ENCODE assay signal across 13 cellular contexts in the genomic region with DNA sequence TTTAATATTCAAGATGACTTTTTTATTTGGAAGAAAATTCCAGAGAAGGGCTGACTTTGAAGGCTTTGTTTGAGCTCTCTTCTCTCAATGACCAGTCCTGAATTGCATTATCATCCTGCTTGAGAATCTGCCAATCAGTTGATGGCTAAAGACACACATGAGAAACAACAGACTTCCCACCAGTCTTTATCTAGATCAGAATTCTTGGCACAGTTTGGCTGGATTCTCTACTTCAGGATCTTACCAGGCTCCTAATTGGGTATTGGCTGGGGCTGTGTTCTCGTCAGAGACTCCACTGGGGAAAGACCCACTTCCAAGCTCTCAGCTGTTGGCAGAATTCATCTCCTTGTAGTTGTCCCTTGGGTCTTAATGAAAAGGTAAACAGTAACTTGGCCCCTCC.
A peak's percentile ranks its signal among the peaks of the same experiment; 100 is the strongest.
DNase-seq lines count a peak whose midpoint lies in the region; ATAC-seq, FAIRE-seq and TF ChIP-seq lines count a peak whose summit lies in the region.
"Had no signal": no experiment of that assay in that cellular context is flagged by ENCODE, and none has a peak within 500 bp of the region (broad histone marks: within the 10 kb centered on the region; RNA-seq: fewer than 3 reads in every experiment).

No MANE protein-coding gene starts in this region.

- TF ChIP-seq CTCF in Calu3 (IDR thresholded peaks at IDR 0.05; ENCODE audit: unreplicated experiment) = no peak

- peak; percentile 20 for FAIRE-seq in GM12891 (lab: Jason Lieb, UNC)
- FAIRE-seq: HTR-8/SVneo had no signal

- H3K36me3 Mint-ChIP-seq in Calu3 (ENCODE audit: insufficient read depth, unreplicated experiment) = no peaks in the 10 kb centered on the region

- no peak overlapping the region for H3K27ac Mint-ChIP-seq in Calu3 (ENCODE audit: unreplicated experiment)
- H3K27ac Mint-ChIP-seq: activated CD8-positive, alpha-beta T cell treated with anti-CD3 and anti-CD28 coated beads, Interleukin-2, amount 10 ng/mL, durations not matched to agents 7 days and 5 days had no signal

- intact Hi-C loops in Calu3 (cut with micrococcal nuclease; ENCODE audit: unreplicated experiment) = no loop called here

- peak; percentile 46 for ATAC-seq in SK-N-SH treated with all-trans-retinoic acid at 6 μM for 48 hours

- no TSS peak for BruUV-seq in Calu3 (replicated peaks; lab: Mats Ljungman, UMichigan)

- no peak for DNase-seq in GM12891 (ENCODE audit: insufficient read length, low spot score)
- peak; percentile 72 for DNase-seq in fibroblast of peridontal ligament (ENCODE audit: extremely low read depth)
- peak; percentile 19 for DNase-seq in pons (ENCODE audit: low spot score)
- DNase-seq in NCI-H1105 (lab: John Stamatoyannopoulos, UW) = no peak
- DNase-seq in dermis blood vessel endothelial cell = no peak
- DNase-seq in activated CD8-positive, alpha-beta memory T cell treated with anti-CD3 and anti-CD28 coated beads, Interleukin-2, amount 50 U/mL, for 48 hours = no peak
- DNase-seq in Calu3 = no peak
- DNase-seq: activated CD8-positive, alpha-beta T cell treated with anti-CD3 and anti-CD28 coated beads, Interleukin-2, amount 10 ng/mL, durations not matched to agents 7 days and 5 days; activated gamma-delta T cell treated with Interleukin-2 at 50 U/mL for 16 hours; central memory CD4-positive, alpha-beta T cell; stimulated activated CD4-positive, alpha-beta T cell treated with anti-CD3 and anti-CD28 coated beads, Interleukin-4, amount 100 ng/mL, for 24 hours had no signal

- H3K9me3 Mint-ChIP-seq in Calu3 (ENCODE audit: low read depth, unreplicated experiment) = no peaks in the 10 kb centered on the region

- no peaks in the 10 kb centered on the region for H3K4me1 Mint-ChIP-seq in Calu3 (ENCODE audit: low read depth, unreplicated experiment)

- no peak overlapping the region for H3K4me3 Mint-ChIP-seq in Calu3 (ENCODE audit: low read depth, unreplicated experiment)
- H3K4me3 Mint-ChIP-seq: activated CD8-positive, alpha-beta T cell treated with anti-CD3 and anti-CD28 coated beads, Interleukin-2, amount 10 ng/mL, durations not matched to agents 7 days and 5 days had no signal

- H3K27me3 Mint-ChIP-seq in Calu3 (ENCODE audit: unreplicated experiment) = no peaks in the 10 kb centered on the region

- TF ChIP-seq POLR2A in GM12891 (IDR thresholded peaks at IDR 0.05; ENCODE audit: low read depth, low read length) = no peak

- CTCF ChIA-PET in Calu3 (lab: Charles Lee) = no interaction called here

TF ChIP-seq in GM12891, 5 proteins besides CTCF, POLR2A, EP300 and RAD21:
- TF ChIP-seq POU2F2 (IDR thresholded peaks at IDR 0.05; ENCODE audit: low read depth, low read length) (no peak), PAX5 (IDR thresholded peaks at IDR 0.05; ENCODE audit: insufficient read depth, low read length, severe bottlenecking) (no peak), SPI1 (IDR thresholded peaks at IDR 0.05; ENCODE audit: low read depth, low read length) (no peak), POLR2AphosphoS5 (IDR thresholded peaks at IDR 0.05; ENCODE audit: low read depth, low read length) (no peak), TAF1 (IDR thresholded peaks at IDR 0.05; ENCODE audit: low read depth, low read length) (no peak)
TF ChIP-seq in GM12891: peak in this region for 0.

TF ChIP-seq in SK-N-SH treated with all-trans-retinoic acid at 6 μM for 48 hours, 23 proteins besides CTCF, POLR2A, EP300 and RAD21:
- no peak for TF ChIP-seq TOX (CRISPR knock-in tag; IDR thresholded peaks at IDR 0.05; ENCODE audit: borderline replicate concordance)
- peak; percentile 61 for TF ChIP-seq ISL1 (CRISPR knock-in tag; IDR thresholded peaks at IDR 0.05)

Comparison
In these comparisons a context has a peak if more than half of its experiments do, and no peak if none do; other contexts are left out.
1. DNase-seq: peak in fibroblast of peridontal ligament (single experiment) and pons (single experiment); none in GM12891 (single experiment), NCI-H1105 (single experiment), dermis blood vessel endothelial cell (single experiment), activated CD8-positive, alpha-beta memory T cell treated with anti-CD3 and anti-CD28 coated beads, Interleukin-2, amount 50 U/mL, for 48 hours (single experiment) and Calu3 (single experiment).